ENCODE assay signal across 8 cellular contexts in genomic region chr3:172142074-172143059, GRCh38.
DNase-seq lines count a peak whose midpoint lies in the region; ATAC-seq and TF ChIP-seq lines count a peak whose summit lies in the region.

No MANE protein-coding gene starts in this region.

- H3K4me3 ChIP-seq in AG10803 (ENCODE audit: low read length): no peak overlapping the region
- no peak overlapping the region for H3K4me3 ChIP-seq in ascending aorta
- no peak overlapping the region for H3K4me3 ChIP-seq in mucosa of rectum (ENCODE audit: low read length in 2 of 2)

- no peak for TF ChIP-seq CTCF in AG10803 (conservative IDR thresholded peaks at IDR 0.05; ENCODE audit: low read length)
- TF ChIP-seq CTCF in ascending aorta (IDR thresholded peaks at IDR 0.05): no peak

- ATAC-seq in GM19395 (IDR thresholded peaks at IDR 0.05; ENCODE audit: unreplicated experiment) (peak; percentile 86), HG03196 (IDR thresholded peaks at IDR 0.05; ENCODE audit: unreplicated experiment) (peak; percentile 68)

- DNase-seq in AG10803 (ENCODE audit: low read depth): peak; percentile 67
- DNase-seq in ascending aorta (ENCODE audit: low spot score in 2 of 2): no peak
- no peak for DNase-seq in T-helper 9 cell
- no peak for DNase-seq in NCI-H2196 treated with DMSO at 0.1 percent for 48 hours (lab: John Stamatoyannopoulos, UW; ENCODE audit: unreplicated experiment)
- DNase-seq in AG08396 (ENCODE audit: low spot score): no peak

- H3K27ac ChIP-seq in ascending aorta: peak overlapping the region; percentile 33 to 77
- peak overlapping the region; percentile 69 to 75 for H3K27ac ChIP-seq in mucosa of rectum (ENCODE audit: low read depth in 2 of 2, low read length in 2 of 2)

- intact Hi-C loops in ascending aorta (cut with DNase I): no loop called here

- H3K4me1 ChIP-seq in ascending aorta (peaks cover 9 to 47% of the 10 kb centered on the region in 2 donors), mucosa of rectum (ENCODE audit: control insufficient read depth in 2 of 2, insufficient read depth in 2 of 2, low read length in 2 of 2) (peaks cover 22 to 49% of the 10 kb centered on the region in 2 donors)

- H3K27me3 ChIP-seq in ascending aorta (no peaks in the 10 kb centered on the region), mucosa of rectum (ENCODE audit: control insufficient read depth in 2 of 2, insufficient read depth in 2 of 2, low read length in 2 of 2) (no peaks in the 10 kb centered on the region)

- no peaks in the 10 kb centered on the region for H3K36me3 ChIP-seq in ascending aorta
- H3K36me3 ChIP-seq in mucosa of rectum (ENCODE audit: control insufficient read depth in 2 of 2, insufficient read depth in 2 of 2, low read length in 2 of 2): peaks cover 0 to 2% of the 10 kb centered on the region in 2 donors

- H3K9me3 ChIP-seq in ascending aorta: no peaks in the 10 kb centered on the region
- H3K9me3 ChIP-seq in mucosa of rectum (ENCODE audit: control insufficient read depth in 2 of 2, low read length in 2 of 2): no peaks in the 10 kb centered on the region

- H3K9ac ChIP-seq in mucosa of rectum (ENCODE audit: low read depth in 1 of 2, low read length in 2 of 2): no peak overlapping the region
